In the genomic region with DNA sequence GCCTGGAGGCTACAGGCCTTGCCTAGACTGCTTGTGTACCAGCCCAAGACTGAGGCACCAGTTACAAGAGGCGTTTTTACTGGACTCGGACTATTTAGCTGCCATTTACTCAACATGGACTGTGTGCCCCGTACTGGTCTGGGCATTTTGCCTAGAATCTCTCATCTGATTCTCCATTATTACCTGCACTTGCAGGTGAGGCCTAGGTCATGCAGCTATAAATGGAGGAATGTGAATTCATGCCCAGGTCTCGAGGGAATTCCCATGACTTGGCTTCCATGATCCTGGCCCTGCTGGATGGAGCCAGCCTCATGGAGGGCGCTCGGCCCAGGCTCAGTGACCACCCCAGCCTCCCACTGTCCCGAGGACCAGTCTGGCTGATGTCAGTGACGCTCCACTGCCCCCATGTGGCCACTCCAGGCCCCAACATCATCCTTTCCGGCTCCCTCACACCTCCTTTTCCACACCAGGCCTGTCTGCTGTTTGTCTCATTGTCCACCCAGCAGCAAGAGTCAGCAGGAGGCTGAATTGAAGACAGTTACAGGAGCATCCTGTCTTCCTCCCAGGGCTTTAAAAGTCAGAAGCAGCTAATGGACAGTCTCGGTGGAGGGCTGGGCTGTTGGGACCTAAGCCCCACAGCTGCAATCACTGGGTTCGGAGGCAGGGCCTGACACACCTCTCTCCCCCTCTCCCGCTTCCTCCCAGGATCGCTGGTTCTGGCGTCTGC, we compare ENCODE assay signal across 8 cellular contexts. TPM values are rescaled to one million over a fixed set of nuclear protein-coding genes. Genes with fewer than 3 reads are reported as not detected.
DNase-seq lines count a peak whose midpoint lies in the region; ATAC-seq and TF ChIP-seq lines count a peak whose summit lies in the region.

No MANE protein-coding gene starts in this region.

- TF ChIP-seq POLR2A in upper lobe of left lung (IDR thresholded peaks at IDR 0.05), result no peak

- H3K4me3 ChIP-seq in GM12875 (ENCODE audit: low read depth, low read length), result no peak overlapping the region
- H3K4me3 ChIP-seq in epithelial cell of proximal tubule (ENCODE audit: low read depth, low read length), result no peak overlapping the region
- H3K4me3 ChIP-seq in upper lobe of left lung, result no peak overlapping the region

- TF ChIP-seq CTCF in GM12875 (IDR thresholded peaks at IDR 0.05; ENCODE audit: borderline replicate concordance, insufficient read depth, low read depth, low read length), result peak; percentile 84
- peak; percentile 89 for TF ChIP-seq CTCF in epithelial cell of proximal tubule (conservative IDR thresholded peaks at IDR 0.05; ENCODE audit: low read depth, low read length)
- peak; percentile 46 to 81 (median 62) for TF ChIP-seq CTCF in upper lobe of left lung (IDR thresholded peaks at IDR 0.05)

- WGBS in upper lobe of left lung, 2 donors, result 54 to 57% methylated on average over 14 of the region's 14 CpGs

- H3K36me3 ChIP-seq in upper lobe of left lung, result peaks cover 0 to 78% (median 41%) of the 10 kb centered on the region in 4 donors

- H3K9me3 ChIP-seq in upper lobe of left lung, result no peaks in the 10 kb centered on the region

- peak overlapping the region in 2 of 4 donors; percentile 5 to 44 for H3K27ac ChIP-seq in upper lobe of left lung

- peaks cover 0 to 9% (median 1%) of the 10 kb centered on the region in 4 donors for H3K4me1 ChIP-seq in upper lobe of left lung

- TF ChIP-seq EP300 in upper lobe of left lung (IDR thresholded peaks at IDR 0.05), result no peak

- H3K27me3 ChIP-seq in upper lobe of left lung, result no peaks in the 10 kb centered on the region

- ATAC-seq in upper lobe of left lung (ENCODE audit: low FRiP score in 2 of 2) (peak; percentile 78 to 79), GM18517 (IDR thresholded peaks at IDR 0.05; ENCODE audit: unreplicated experiment) (no peak)

- peak; percentile 81 for DNase-seq in AG08395 (ENCODE audit: low spot score)
- DNase-seq in NCI-H226, result peak; percentile 53
- peak; percentile 75 for DNase-seq in activated CD8-positive, alpha-beta memory T cell treated with anti-CD3 and anti-CD28 coated beads for 24 hours
- no peak for DNase-seq in epithelial cell of proximal tubule (ENCODE audit: low read depth)
- peak; percentile 58 for DNase-seq in myocyte (ENCODE audit: low read depth)
- peak in 1 of 2 donors; percentile 65 for DNase-seq in upper lobe of left lung

RNA-seq across cellular contexts. Expression of a gene that starts 8.7 kb away (rescaled TPM):
- total RNA-seq in epithelial cell of proximal tubule (16.1 and 32.3 TPM in 2 replicates), myocyte (18.9 and 21.4 TPM in 2 replicates), upper lobe of left lung (100 to 1,000 TPM in 1 of 6 donors, 10 to 100 TPM in 5; 27.8 to 145 (median 42.6) TPM)
- polyA plus RNA-seq in myocyte (2012), result 84.6 TPM

RNA-seq across cellular contexts. Expression of a gene that starts 15.4 kb away (rescaled TPM):
- total RNA-seq in epithelial cell of proximal tubule (315 and 480 TPM in 2 replicates), myocyte (79.4 and 88.0 TPM in 2 replicates), upper lobe of left lung (100 to 1,000 TPM in 2 of 6 donors, 10 to 100 TPM in 4; 57.5 to 106 (median 88.7) TPM)
- polyA plus RNA-seq in myocyte (2012), result 155 TPM

RNA-seq across cellular contexts. Expression of a gene that starts 23.0 kb away (rescaled TPM):
- total RNA-seq in epithelial cell of proximal tubule (0.14 TPM in 1 of 2 replicates, not detected in the other), myocyte (not detected in 2 replicates), upper lobe of left lung (not detected)
- polyA plus RNA-seq in myocyte (2012), result not detected

RNA-seq across cellular contexts. Expression of a gene that starts 42.7 kb away (rescaled TPM):
- total RNA-seq in epithelial cell of proximal tubule (8.2 and 12.2 TPM in 2 replicates), myocyte (0.16 and 0.29 TPM in 2 replicates), upper lobe of left lung (10 to 100 TPM in 5 of 6 donors, 1 to 10 TPM in 1; 7.3 to 25.4 (median 15.6) TPM)
- polyA plus RNA-seq in myocyte (2012), result 1.0 TPM
